15 cellular contexts compared by ENCODE assay signal in the genomic region with DNA sequence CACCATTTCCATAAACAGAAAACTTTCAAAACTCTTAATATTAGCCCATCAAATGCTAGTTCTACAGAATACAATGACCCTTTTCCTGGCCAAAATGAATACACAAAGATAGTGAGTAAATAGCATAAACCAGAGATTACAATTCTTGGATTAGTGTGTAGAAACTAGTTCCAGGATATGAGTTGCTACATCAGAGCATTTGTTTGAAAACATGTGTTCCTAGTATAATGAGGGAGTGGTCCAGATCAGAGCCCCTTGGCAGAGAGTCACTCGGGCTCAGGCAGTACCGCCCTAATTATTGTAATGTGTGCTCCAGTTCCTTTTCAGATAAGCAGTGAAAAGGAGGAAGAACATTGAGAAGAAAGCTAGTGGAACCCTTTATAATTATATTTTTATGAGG.
A peak's percentile ranks its signal among the peaks of the same experiment; 100 is the strongest.
DNase-seq lines count a peak whose midpoint lies in the region; ATAC-seq and TF ChIP-seq lines count a peak whose summit lies in the region.
"Had no signal": no experiment of that assay in that cellular context is flagged by ENCODE, and none has a peak within 500 bp of the region (broad histone marks: within the 10 kb centered on the region; RNA-seq: fewer than 3 reads in every experiment).

No MANE protein-coding gene starts in this region.

- intact Hi-C loops in mucosa of descending colon (cut with DNase I, micrococcal nuclease), result no loop called here

- ATAC-seq in mucosa of descending colon (peak; percentile 51), GM21717 (IDR thresholded peaks at IDR 0.05; ENCODE audit: unreplicated experiment) (no peak), HG03469 (IDR thresholded peaks at IDR 0.05; ENCODE audit: unreplicated experiment) (no peak)
- ATAC-seq: K562 had no signal

- TF ChIP-seq CTCF in fibroblast of the aortic adventitia (IDR thresholded peaks at IDR 0.05; ENCODE audit: insufficient read depth, low read length), result no peak
- TF ChIP-seq CTCF in mucosa of descending colon (IDR thresholded peaks at IDR 0.05), result no peak

- H3K36me3 ChIP-seq in mucosa of descending colon (ENCODE audit: low read depth), result no peaks in the 10 kb centered on the region

- H3K4me1 ChIP-seq in mucosa of descending colon (ENCODE audit: low read depth), result no peaks in the 10 kb centered on the region

- H3K4me3 ChIP-seq in fibroblast of the aortic adventitia (ENCODE audit: low read depth, low read length) (no peak overlapping the region), mucosa of descending colon (no peak overlapping the region)
- H3K4me3 ChIP-seq: K562, PC-9 had no signal

- H3K9me3 ChIP-seq in mucosa of descending colon, result no peaks in the 10 kb centered on the region

- DNase-seq in DMS79 (lab: John Stamatoyannopoulos, UW), result peak; percentile 85
- DNase-seq in DMS79 treated with DMSO at 0.1 percent for 48 hours (lab: John Stamatoyannopoulos, UW), result no peak
- DNase-seq in OCI-M1 (lab: John Stamatoyannopoulos, UW), result peak; percentile 27
- peak; percentile 96 for DNase-seq in fibroblast of the aortic adventitia (ENCODE audit: low read depth)
- DNase-seq in mucosa of descending colon, result no peak
- DNase-seq in NCI-H1417 (lab: John Stamatoyannopoulos, UW), result no peak
- DNase-seq: NCI-H146; NCI-H2081 treated with DMSO at 0.1 percent for 48 hours; NCI-H226; NCI-H69; NK-92 treated with Interleukin-12 subunit alpha and Interleukin-12 subunit beta, amount 100 ng/mL, for 24 hours; PC-9 had no signal

Comparison
In these comparisons a context has a peak if more than half of its experiments do, and no peak if none do; other contexts are left out.
1. DNase-seq: peak in DMS79 (single experiment), OCI-M1 (single experiment) and fibroblast of the aortic adventitia (single experiment); none in DMS79 treated with DMSO at 0.1 percent for 48 hours (single experiment), mucosa of descending colon (0 of 3) and NCI-H1417 (0 of 3).